ENCODE assay signal across 8 cellular contexts in the genomic region with DNA sequence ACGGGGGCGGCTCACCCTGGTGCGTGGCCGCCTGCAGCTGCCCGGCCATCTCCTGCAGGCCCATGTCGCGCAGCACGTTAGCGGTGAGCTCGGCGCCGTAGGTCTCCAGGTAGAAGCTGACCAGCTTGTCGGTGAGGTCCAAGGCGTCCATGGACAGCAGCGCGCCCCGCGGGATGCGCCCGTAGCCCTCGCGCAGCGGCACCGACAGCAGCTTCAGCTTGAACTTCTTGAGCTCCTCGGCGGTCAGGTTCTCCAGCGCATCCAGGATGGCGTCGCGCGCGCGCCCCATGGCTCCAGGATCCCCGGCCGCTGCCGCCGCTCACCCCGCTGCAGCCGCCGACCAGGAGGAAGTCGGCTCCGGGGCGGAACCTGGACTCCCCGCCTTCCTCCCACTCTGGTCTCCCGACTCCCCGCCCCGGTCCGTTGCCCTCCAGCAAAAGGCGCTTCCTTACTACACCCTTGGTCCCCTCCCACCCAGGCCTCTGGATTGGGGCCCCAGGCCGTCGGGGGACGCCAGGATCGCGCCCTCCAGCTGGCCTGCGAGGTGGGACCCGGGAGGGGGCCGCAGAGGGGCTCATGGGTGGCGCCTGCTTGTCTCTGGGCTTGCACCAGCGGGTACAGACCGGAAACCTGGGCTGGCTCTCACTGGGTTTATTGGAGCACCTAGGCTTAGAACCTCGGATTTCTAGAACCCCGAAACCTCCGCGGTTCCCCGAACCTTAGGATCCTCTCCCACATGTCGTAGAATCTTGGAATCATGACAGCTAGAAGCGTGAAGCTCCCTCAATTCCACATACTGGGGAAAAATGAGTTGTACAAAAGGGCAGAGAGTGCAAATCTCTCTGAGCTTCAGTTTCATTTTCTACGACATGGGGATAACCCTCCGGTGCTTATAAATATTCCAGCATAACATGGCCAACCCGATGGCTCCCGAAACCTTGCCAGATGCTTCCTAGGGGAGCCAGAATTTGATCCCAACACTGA. TPM values are rescaled to one million over a fixed set of nuclear protein-coding genes. Genes with fewer than 3 reads are reported as not detected.
DNase-seq lines count a peak whose midpoint lies in the region; ATAC-seq and FAIRE-seq lines count a peak whose summit lies in the region.

TSS of gene PYCARD (minus strand) at position 359 of the 984 bp plus-strand sequence. CDS start at position 289, 70 bp downstream.

- intact Hi-C loops in cardiac septum (cut with DNase I): no loop called here
- intact Hi-C loops in posterior vena cava (cut with DNase I): no loop called here

- H3K27ac Mint-ChIP-seq in CD4-positive, CD25-positive, alpha-beta regulatory T cell: peak within 1 kb of the TSS; percentile 84 to 88 (median 86)

- H3K4me2 ChIP-seq in Karpas-422 (ENCODE audit: low read depth, low read length, poor library complexity, severe bottlenecking): peak within 1 kb of the TSS; percentile 88

- H3K79me2 ChIP-seq in Karpas-422 (ENCODE audit: low read length): no peaks in the 10 kb centered on the region

- H3K9me3 Mint-ChIP-seq in CD4-positive, CD25-positive, alpha-beta regulatory T cell: no peaks in the 10 kb centered on the region

- peak within 1 kb of the TSS; percentile 83 for H3K4me3 ChIP-seq in CD4-positive, CD25-positive, alpha-beta regulatory T cell (ENCODE audit: low read depth, low read length)
- H3K4me3 ChIP-seq in Karpas-422 (ENCODE audit: low read length): peak within 1 kb of the TSS; percentile 72

- peaks cover 27% of the 10 kb centered on the region for H3K4me1 ChIP-seq in CD4-positive, CD25-positive, alpha-beta regulatory T cell (ENCODE audit: control insufficient read depth, insufficient read depth, low read length, poor library complexity, severe bottlenecking)
- H3K4me1 ChIP-seq in Karpas-422 (ENCODE audit: low read length): peaks cover 28% of the 10 kb centered on the region

- H3K4me1 Mint-ChIP-seq in CD4-positive, CD25-positive, alpha-beta regulatory T cell: peaks cover 20 to 53% (median 38%) of the 10 kb centered on the region in 4 donors

- peak in 2 of 3 donors; percentile 22 to 58 for DNase-seq in CD4-positive, CD25-positive, alpha-beta regulatory T cell
- DNase-seq in Karpas-422: peak; percentile 71
- DNase-seq in activated effector memory CD4-positive, alpha-beta T cell treated with Interleukin-2 at 50 U/mL for 16 hours: peak; percentile 26
- DNase-seq in cardiac septum (ENCODE audit: low spot score): peak; percentile 85
- DNase-seq in posterior vena cava (ENCODE audit: low spot score): peak; percentile 90
- no peak for DNase-seq in cerebellar nuclear complex (lab: John Stamatoyannopoulos, UW)
- DNase-seq in HTR-8/SVneo (ENCODE audit: insufficient read length, low spot score): no peak

- H3K27me3 ChIP-seq in CD4-positive, CD25-positive, alpha-beta regulatory T cell (ENCODE audit: control insufficient read depth, insufficient read depth, low read length): no peaks in the 10 kb centered on the region
- no peaks in the 10 kb centered on the region for H3K27me3 ChIP-seq in Karpas-422 (ENCODE audit: low read length)

- no peak for FAIRE-seq in HTR-8/SVneo (lab: Jason Lieb, UNC)

- H2AFZ ChIP-seq in Karpas-422 (ENCODE audit: low read length): peak within 1 kb of the TSS; percentile 93; the same call in 1 of the 2 replicates

- H4K20me1 ChIP-seq in Karpas-422 (ENCODE audit: insufficient read depth, low read depth, low read length): peaks cover 15% of the 10 kb centered on the region; the same call in 1 of the 2 replicates

- peak within 1 kb of the TSS; percentile 91 for H3K9ac ChIP-seq in Karpas-422 (ENCODE audit: low read length)

- H3K27ac ChIP-seq in CD4-positive, CD25-positive, alpha-beta regulatory T cell (ENCODE audit: insufficient read depth, low read length, poor library complexity, severe bottlenecking): no peak within 1 kb of the TSS
- no peak within 1 kb of the TSS for H3K27ac ChIP-seq in Karpas-422 (ENCODE audit: low read length)

- H3K9me3 ChIP-seq in CD4-positive, CD25-positive, alpha-beta regulatory T cell (ENCODE audit: control insufficient read depth in 2 of 2, low read length in 2 of 2): no peaks in the 10 kb centered on the region
- H3K9me3 ChIP-seq in Karpas-422 (ENCODE audit: low read length): no peaks in the 10 kb centered on the region

- H3K27me3 Mint-ChIP-seq in CD4-positive, CD25-positive, alpha-beta regulatory T cell: peaks cover 21% of the 10 kb centered on the region

- ATAC-seq in CD4-positive, CD25-positive, alpha-beta regulatory T cell (ENCODE audit: low read depth in 2 of 2): peak; percentile 21 to 31
- ATAC-seq in GM19438 (IDR thresholded peaks at IDR 0.05; ENCODE audit: low read depth, unreplicated experiment): peak; percentile 44

- peak within 1 kb of the TSS; percentile 91 to 95 (median 93) for H3K4me3 Mint-ChIP-seq in CD4-positive, CD25-positive, alpha-beta regulatory T cell

- no peaks in the 10 kb centered on the region for H3K9me2 ChIP-seq in Karpas-422 (replicated peaks; ENCODE audit: insufficient read depth, low read length)

- H3K36me3 Mint-ChIP-seq in CD4-positive, CD25-positive, alpha-beta regulatory T cell: peaks cover 5% of the 10 kb centered on the region

- peaks cover 4% of the 10 kb centered on the region for H3K36me3 ChIP-seq in CD4-positive, CD25-positive, alpha-beta regulatory T cell (ENCODE audit: control insufficient read depth, insufficient read depth, low read length)
- H3K36me3 ChIP-seq in Karpas-422 (ENCODE audit: insufficient read depth, low read length): no peaks in the 10 kb centered on the region

RNA-seq across cellular contexts. Expression of gene PYCARD, which starts in this region (rescaled TPM):
- 25.0 TPM for total RNA-seq in CD4-positive, CD25-positive, alpha-beta regulatory T cell
- 10 to 100 TPM; 50.6 to 82.9 (median 68.3) TPM for polyA plus RNA-seq in CD4-positive, CD25-positive, alpha-beta regulatory T cell
- 78.0 and 206 TPM in 2 replicates for total RNA-seq in Karpas-422 (2014; rRNA removed; shearing (Covaris generic); ENCODE audit: low replicate concordance)
- total RNA-seq in cardiac septum (3.2 TPM), posterior vena cava (10 to 100 TPM; 13.0 to 23.9 TPM)

Comparison
In these comparisons a context has a peak if more than half of its experiments do, and no peak if none do; other contexts are left out.
1. DNase-seq: peak in CD4-positive, CD25-positive, alpha-beta regulatory T cell (2 of 3), Karpas-422 (single experiment), activated effector memory CD4-positive, alpha-beta T cell treated with Interleukin-2 at 50 U/mL for 16 hours (single experiment), cardiac septum (single experiment) and posterior vena cava (single experiment); none in cerebellar nuclear complex (0 of 2) and HTR-8/SVneo (single experiment).